ENCODE assay signal across 34 cellular contexts in the genomic region with DNA sequence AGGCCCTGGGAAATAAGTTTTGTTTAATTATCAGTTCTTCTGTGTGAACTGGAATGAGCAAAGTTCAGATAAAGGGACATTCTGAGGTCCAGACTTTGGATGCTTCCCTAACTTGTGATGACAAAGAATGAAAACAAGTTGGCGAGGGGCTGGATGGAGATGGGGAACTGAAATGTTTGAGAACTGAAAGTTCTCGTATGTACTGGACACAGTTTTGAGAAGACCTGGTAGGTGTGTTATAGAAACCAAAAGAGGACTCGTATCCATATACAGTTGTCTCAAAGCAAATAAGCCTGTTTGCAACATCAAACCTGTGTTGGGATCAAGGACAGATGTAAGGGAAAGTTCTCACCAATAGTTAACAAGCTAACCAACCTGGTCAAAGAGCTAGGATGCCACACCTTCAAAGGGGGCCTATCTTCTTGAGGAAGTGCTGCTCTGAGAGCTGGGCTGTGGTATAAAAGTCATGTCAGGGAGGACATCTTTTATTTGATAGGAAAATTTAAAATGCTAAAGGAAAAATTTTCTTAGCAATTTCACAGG. TPM values are rescaled to one million over a fixed set of nuclear protein-coding genes. Genes with fewer than 3 reads are reported as not detected.
A peak's percentile ranks its signal among the peaks of the same experiment; 100 is the strongest.
DNase-seq lines count a peak whose midpoint lies in the region; ATAC-seq, FAIRE-seq and TF ChIP-seq lines count a peak whose summit lies in the region.
"Had no signal": no experiment of that assay in that cellular context is flagged by ENCODE, and none has a peak within 500 bp of the region (broad histone marks: within the 10 kb centered on the region; RNA-seq: fewer than 3 reads in every experiment).

Gene UPP2 (plus strand): TSS at position 493 of the 543 bp plus-strand sequence. CDS start 188 bp downstream, outside the sequence.

- peaks cover 6% of the 10 kb centered on the region for H3K4me1 Mint-ChIP-seq in glutamatergic neuron (ENCODE audit: low read depth, unreplicated experiment)
- H3K4me1 Mint-ChIP-seq: activated CD8-positive, alpha-beta memory T cell treated with anti-CD3 and anti-CD28 coated beads, Interleukin-2, amount 10 ng/mL, durations not matched to agents 7 days and 5 days; neural crest cell; T-cell had no signal

- TF ChIP-seq CTCF in glutamatergic neuron (IDR thresholded peaks at IDR 0.05; ENCODE audit: partially characterized antibody, unreplicated experiment) (no peak), GM10248 (IDR thresholded peaks at IDR 0.05; ENCODE audit: control extremely low read depth, extremely low read depth, low read depth, missing control alignments) (no peak)

- CTCF ChIA-PET in GM10248 (lab: Yijun Ruan, JAX), result interaction anchor here (1.7 kb wide), 1 partner anchor 29 kb away, joined by 4 read pairs; no protein-coding TSS in a partner anchor

- no peak for FAIRE-seq in GM12891 (lab: Jason Lieb, UNC)
- FAIRE-seq: G401.6, pancreas, TTC549 had no signal

- TF ChIP-seq POLR2A in GM12891 (IDR thresholded peaks at IDR 0.05; ENCODE audit: low read depth, low read length), result no peak

- no peaks in the 10 kb centered on the region for H3K9me3 Mint-ChIP-seq in glutamatergic neuron (ENCODE audit: unreplicated experiment)
- H3K9me3 Mint-ChIP-seq: neural crest cell, T-cell had no signal

- no peak within 1 kb of the TSS for H3K4me3 Mint-ChIP-seq in glutamatergic neuron (ENCODE audit: unreplicated experiment)
- H3K4me3 Mint-ChIP-seq: activated CD8-positive, alpha-beta memory T cell treated with anti-CD3 and anti-CD28 coated beads, Interleukin-2, amount 10 ng/mL, durations not matched to agents 7 days and 5 days; CD14-positive monocyte; neural crest cell; T-cell had no signal

- DNase-seq in GM12891 (ENCODE audit: insufficient read length, low spot score), result no peak
- DNase-seq in left lobe of liver (ENCODE audit: low spot score), result no peak
- no peak for DNase-seq in stimulated activated CD4-positive, alpha-beta T cell treated with anti-CD3 and anti-CD28 coated beads, Interleukin-4, amount 100 ng/mL, for 24 hours
- no peak for DNase-seq in NCI-H82 treated with DMSO at 0.1 percent for 48 hours (lab: John Stamatoyannopoulos, UW; ENCODE audit: unreplicated experiment)
- DNase-seq in glutamatergic neuron, result no peak
- no peak for DNase-seq in GM10248 (ENCODE audit: extremely low spot score)
- DNase-seq: activated CD4-positive, alpha-beta T cell treated with anti-CD3 and anti-CD28 coated beads, Interleukin-2, amount 50 U/mL, for 1 hour; activated CD4-positive, CD25-positive, alpha-beta regulatory T cell; activated CD8-positive, alpha-beta memory T cell treated with anti-CD3 and anti-CD28 coated beads, Interleukin-2, amount 10 ng/mL, durations not matched to agents 7 days and 5 days; activated naive CD4-positive, alpha-beta T cell; activated T-cell treated with anti-CD3 and anti-CD28 coated beads, Interleukin-2, amount 50 U/mL, for 48 hours; colonic mucosa; DMS79; effector CD4-positive, alpha-beta T cell; GOT3; hypothalamus; mesendoderm; pancreas; retina; stimulated activated naive CD4-positive, alpha-beta T cell treated with Interleukin-2 at 50 U/mL for 16 hours; T-cell had no signal

- H3K27me3 Mint-ChIP-seq in glutamatergic neuron (ENCODE audit: unreplicated experiment), result no peaks in the 10 kb centered on the region
- H3K27me3 Mint-ChIP-seq: activated CD8-positive, alpha-beta memory T cell treated with anti-CD3 and anti-CD28 coated beads, Interleukin-2, amount 10 ng/mL, durations not matched to agents 7 days and 5 days had no signal

- POLR2A ChIA-PET in GM10248 (lab: Yijun Ruan, JAX), result no interaction called here

- H3K27ac Mint-ChIP-seq in glutamatergic neuron (ENCODE audit: unreplicated experiment), result no peak within 1 kb of the TSS
- H3K27ac Mint-ChIP-seq: activated CD8-positive, alpha-beta memory T cell treated with anti-CD3 and anti-CD28 coated beads, Interleukin-2, amount 10 ng/mL, durations not matched to agents 7 days and 5 days; CD14-positive monocyte; T-cell had no signal

- no peaks in the 10 kb centered on the region for H3K36me3 Mint-ChIP-seq in glutamatergic neuron (ENCODE audit: unreplicated experiment)
- H3K36me3 Mint-ChIP-seq: activated CD8-positive, alpha-beta memory T cell treated with anti-CD3 and anti-CD28 coated beads, Interleukin-2, amount 10 ng/mL, durations not matched to agents 7 days and 5 days; CD14-positive monocyte; T-cell had no signal

- ATAC-seq in GM21381 (IDR thresholded peaks at IDR 0.05; ENCODE audit: unreplicated experiment) (peak; percentile 65), HG03159 (IDR thresholded peaks at IDR 0.05; ENCODE audit: unreplicated experiment) (peak; percentile 59), left lobe of liver (peak; percentile 53)
- ATAC-seq: activated CD8-positive, alpha-beta memory T cell treated with anti-CD3 and anti-CD28 coated beads, Interleukin-2, amount 10 ng/mL, durations not matched to agents 7 days and 5 days; pancreas; T-cell had no signal

TF ChIP-seq in GM12891, 5 proteins besides CTCF, POLR2A, EP300 and RAD21:
- TF ChIP-seq POLR2AphosphoS5 (IDR thresholded peaks at IDR 0.05; ENCODE audit: low read depth, low read length), result no peak
- TF ChIP-seq POU2F2 (IDR thresholded peaks at IDR 0.05; ENCODE audit: low read depth, low read length), result no peak
- no peak for TF ChIP-seq TAF1 (IDR thresholded peaks at IDR 0.05; ENCODE audit: low read depth, low read length)
- TF ChIP-seq SPI1 (IDR thresholded peaks at IDR 0.05; ENCODE audit: low read depth, low read length), result 0 out of 2 replicates have a peak, but pooled peaks have one; percentile 23
- no peak for TF ChIP-seq PAX5 (IDR thresholded peaks at IDR 0.05; ENCODE audit: insufficient read depth, low read length, severe bottlenecking)
TF ChIP-seq in GM12891: peak in this region for 1.

RNA-seq across cellular contexts. Expression of gene UPP2, which starts in this region (rescaled TPM):
- polyA plus RNA-seq in GM12891 (2012; ENCODE audit: low read depth, missing spikeins), result not detected
- total RNA-seq in left lobe of liver, result 0.91 TPM
- not detected for total RNA-seq in glutamatergic neuron (ENCODE audit: unreplicated experiment)
- total RNA-seq: A172; activated CD8-positive, alpha-beta memory T cell treated with anti-CD3 and anti-CD28 coated beads, Interleukin-2, amount 10 ng/mL, durations not matched to agents 7 days and 5 days; cardiac septum; colonic mucosa; epithelial cell of proximal tubule; HT-29; NCI-H460; neural crest cell; OCI-LY7; pancreas; T-cell; ureter had no signal
- polyA plus RNA-seq: CD14-positive monocyte, pancreas had no signal

Comparison
In these comparisons a context has a peak if more than half of its experiments do, and no peak if none do; other contexts are left out.
1. Peak in ATAC-seq in left lobe of liver; RNA of the gene not detected or under 1 TPM.